Comparison of ENCODE assay signal across 31 cellular contexts in the genomic region with DNA sequence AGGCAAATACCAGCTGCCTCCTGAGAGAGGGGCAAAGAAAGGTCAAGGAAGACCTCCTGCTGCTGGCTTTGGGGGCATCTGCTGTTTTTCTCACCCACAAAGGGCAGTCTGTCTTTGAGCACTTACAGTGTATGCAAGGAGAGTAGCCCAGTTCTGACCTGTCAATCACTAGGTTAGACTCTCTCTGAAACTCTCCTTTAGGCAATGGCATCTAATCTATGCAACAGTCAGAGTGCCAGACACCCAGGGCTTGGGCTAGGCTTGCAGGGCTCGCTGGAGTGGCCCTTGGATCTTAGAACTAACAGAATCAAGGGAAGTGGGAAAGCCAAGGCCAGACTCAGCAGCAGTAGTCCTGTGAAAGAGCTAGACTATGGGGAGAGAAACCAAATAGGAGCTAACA.
A peak's percentile ranks its signal among the peaks of the same experiment; 100 is the strongest.
DNase-seq lines count a peak whose midpoint lies in the region; ATAC-seq and TF ChIP-seq lines count a peak whose summit lies in the region.
"Had no signal": no experiment of that assay in that cellular context is flagged by ENCODE, and none has a peak within 500 bp of the region (broad histone marks: within the 10 kb centered on the region; RNA-seq: fewer than 3 reads in every experiment).

No MANE protein-coding gene starts in this region.

- no peak overlapping the region for H3K9ac ChIP-seq in SK-N-SH

- no peaks in the 10 kb centered on the region for H3F3A ChIP-seq in SK-N-SH (replicated peaks; ENCODE audit: insufficient read depth)

- no peaks in the 10 kb centered on the region for H3K27me3 Mint-ChIP-seq in activated T-helper 17 cell treated with anti-CD3 and anti-CD28 coated beads, Interleukin-2, amount 50 U/mL, for 72 hours
- H3K27me3 Mint-ChIP-seq: activated naive CD8-positive, alpha-beta T cell treated with anti-CD3 and anti-CD28 coated beads for 36 hours; CD8-positive, alpha-beta memory T cell; naive B cell had no signal

- no peak for TF ChIP-seq POLR2A in upper lobe of left lung (IDR thresholded peaks at IDR 0.05)

- H3K36me3 Mint-ChIP-seq in activated T-helper 17 cell treated with anti-CD3 and anti-CD28 coated beads, Interleukin-2, amount 50 U/mL, for 72 hours (ENCODE audit: low read depth): no peaks in the 10 kb centered on the region
- H3K36me3 Mint-ChIP-seq: activated naive CD8-positive, alpha-beta T cell treated with anti-CD3 and anti-CD28 coated beads for 36 hours; CD8-positive, alpha-beta memory T cell; mesothelial cell of epicardium; naive B cell had no signal

- no peak overlapping the region for H3K4me3 ChIP-seq in SK-N-SH (ENCODE audit: low read depth in 2 of 2, low read length in 1 of 2)
- no peak overlapping the region for H3K4me3 ChIP-seq in left lung
- no peak overlapping the region for H3K4me3 ChIP-seq in upper lobe of left lung
- H3K4me3 ChIP-seq: esophagus squamous epithelium, hepatocyte, left ventricle myocardium inferior, SJSA1, stomach, tibial artery had no signal

- in situ Hi-C loops in SK-MEL-5 (cut with HindIII; ENCODE audit: low pct_unique_long_range_greater_than_20kb, low sequenced_read_pairs): no loop called here

- intact Hi-C loops in left lung (cut with DNase I): no loop called here

- H4K20me1 ChIP-seq in SK-N-SH (ENCODE audit: insufficient read depth): no peaks in the 10 kb centered on the region

- TF ChIP-seq EP300 in SK-N-SH (IDR thresholded peaks at IDR 0.05; ENCODE audit: borderline replicate concordance in 1 of 2, low read depth in 1 of 2, low read length in 1 of 2) (no peak), upper lobe of left lung (IDR thresholded peaks at IDR 0.05) (no peak)

- H3K36me3 ChIP-seq in SK-N-SH (replicated peaks in 1 of 2; ENCODE audit: control insufficient read depth in 1 of 2, insufficient read depth in 2 of 2, low read length in 1 of 2) (no peaks in the 10 kb centered on the region), left lung (no peaks in the 10 kb centered on the region), upper lobe of left lung (no peaks in the 10 kb centered on the region)
- H3K36me3 ChIP-seq: esophagus squamous epithelium, left ventricle myocardium inferior, SJSA1, stomach, tibial artery, WERI-Rb-1 had no signal

- no peaks in the 10 kb centered on the region for H3K4me1 Mint-ChIP-seq in activated T-helper 17 cell treated with anti-CD3 and anti-CD28 coated beads, Interleukin-2, amount 50 U/mL, for 72 hours
- H3K4me1 Mint-ChIP-seq: activated naive CD8-positive, alpha-beta T cell treated with anti-CD3 and anti-CD28 coated beads for 36 hours; CD8-positive, alpha-beta memory T cell; naive B cell had no signal

- DNase-seq in SK-N-SH (no peak), SK-MEL-5 (ENCODE audit: low read depth, low spot score) (peak; percentile 62), left lung (no peak), upper lobe of left lung (no peak), GM19238 (ENCODE audit: insufficient read length, low spot score) (no peak), AG08396 (ENCODE audit: low spot score) (no peak)
- DNase-seq: activated CD8-positive, alpha-beta memory T cell treated with anti-CD3 and anti-CD28 coated beads, Interleukin-2, amount 50 U/mL, for 48 hours; activated naive CD8-positive, alpha-beta T cell treated with anti-CD3 and anti-CD28 coated beads for 36 hours; aorta; CD8-positive, alpha-beta memory T cell; cortex of kidney; DMS53; esophagus squamous epithelium; GDM1; H9; left ventricle myocardium inferior; naive B cell; NCI-H1092; NCI-H1694 treated with DMSO at 0.1 percent for 48 hours; NCI-H510A treated with DMSO at 0.1 percent for 48 hours; small intestine; stimulated activated CD8-positive, alpha-beta memory T cell treated with anti-CD3 and anti-CD28 coated beads, Interleukin-4, amount 100 ng/mL, for 48 hours; stomach; T-helper 2 cell; tibial artery; WERI-Rb-1 had no signal

- no peak overlapping the region for H3K4me2 ChIP-seq in SK-N-SH
- H3K4me2 ChIP-seq: hepatocyte had no signal

- H3K9me2 ChIP-seq in SK-N-SH: no peaks in the 10 kb centered on the region

- H3K27ac ChIP-seq in SK-N-SH (ENCODE audit: low read depth in 2 of 2, low read length in 1 of 2) (no peak overlapping the region), left lung (no peak overlapping the region), upper lobe of left lung (no peak overlapping the region)
- H3K27ac ChIP-seq: esophagus squamous epithelium, hepatocyte, left ventricle myocardium inferior, SJSA1, stomach, tibial artery, WERI-Rb-1 had no signal

- H3K9me3 Mint-ChIP-seq in activated T-helper 17 cell treated with anti-CD3 and anti-CD28 coated beads, Interleukin-2, amount 50 U/mL, for 72 hours: peaks cover 5% of the 10 kb centered on the region
- H3K9me3 Mint-ChIP-seq: activated naive CD8-positive, alpha-beta T cell treated with anti-CD3 and anti-CD28 coated beads for 36 hours; H9; mesothelial cell of epicardium had no signal

- no peak overlapping the region for H2AFZ ChIP-seq in SK-N-SH (ENCODE audit: low read depth)
- H2AFZ ChIP-seq: hepatocyte had no signal

- H3K79me2 ChIP-seq in SK-N-SH (ENCODE audit: insufficient read depth): no peaks in the 10 kb centered on the region
- H3K79me2 ChIP-seq: hepatocyte had no signal

- WGBS in SK-N-SH (ENCODE audit: low lambda C conversion rate): 7% methylated on average over 1 of the region's 1 CpG
- WGBS in upper lobe of left lung, 2 donors: 8 to 17% methylated on average over 1 of the region's 1 CpG

- H3K4me1 ChIP-seq in SK-N-SH (ENCODE audit: control insufficient read depth in 1 of 2, insufficient read depth in 2 of 2, low read depth in 1 of 2, low read length in 1 of 2) (peaks cover 0 to 21% of the 10 kb centered on the region in 2 experiments; a peak in 2 of 4 replicates), left lung (no peaks in the 10 kb centered on the region), upper lobe of left lung (no peaks in the 10 kb centered on the region)
- H3K4me1 ChIP-seq: esophagus squamous epithelium, left ventricle myocardium inferior, SJSA1, tibial artery had no signal

- TF ChIP-seq CTCF in SK-N-SH (IDR thresholded peaks at IDR 0.05): no peak
- no peak for TF ChIP-seq CTCF in left lung (IDR thresholded peaks at IDR 0.05)
- TF ChIP-seq CTCF in upper lobe of left lung (IDR thresholded peaks at IDR 0.05): no peak

- no peak for TF ChIP-seq RAD21 in SK-N-SH (IDR thresholded peaks at IDR 0.05; ENCODE audit: low read length)

- no peaks in the 10 kb centered on the region for H3K27me3 ChIP-seq in SK-N-SH (ENCODE audit: insufficient read depth)
- no peaks in the 10 kb centered on the region for H3K27me3 ChIP-seq in left lung
- no peaks in the 10 kb centered on the region for H3K27me3 ChIP-seq in upper lobe of left lung
- H3K27me3 ChIP-seq: esophagus squamous epithelium, hepatocyte, SJSA1, stomach, tibial artery had no signal

- no peak overlapping the region for H3K27ac Mint-ChIP-seq in activated T-helper 17 cell treated with anti-CD3 and anti-CD28 coated beads, Interleukin-2, amount 50 U/mL, for 72 hours
- H3K27ac Mint-ChIP-seq: activated naive CD8-positive, alpha-beta T cell treated with anti-CD3 and anti-CD28 coated beads for 36 hours; CD8-positive, alpha-beta memory T cell; mesothelial cell of epicardium; naive B cell had no signal

- ATAC-seq in SK-N-SH treated with all-trans-retinoic acid at 6 μM for 48 hours: no peak
- ATAC-seq in left lung: peak; percentile 83
- peak; percentile 12 to 65 for ATAC-seq in upper lobe of left lung (ENCODE audit: low FRiP score in 2 of 2)
- ATAC-seq in activated T-helper 17 cell treated with anti-CD3 and anti-CD28 coated beads, Interleukin-2, amount 50 U/mL, for 72 hours (replicated peaks): no peak

- CTCF ChIA-PET in SK-N-SH (lab: Yijun Ruan, JAX): no interaction called here

- POLR2A ChIA-PET in SK-N-SH (lab: Yijun Ruan, JAX): no interaction called here

- no peaks in the 10 kb centered on the region for H3K9me3 ChIP-seq in SK-N-SH
- no peaks in the 10 kb centered on the region for H3K9me3 ChIP-seq in left lung
- no peaks in the 10 kb centered on the region for H3K9me3 ChIP-seq in upper lobe of left lung
- H3K9me3 ChIP-seq: esophagus squamous epithelium, left ventricle myocardium inferior, stomach, tibial artery had no signal

- no peak overlapping the region for H3K4me3 Mint-ChIP-seq in activated T-helper 17 cell treated with anti-CD3 and anti-CD28 coated beads, Interleukin-2, amount 50 U/mL, for 72 hours
- H3K4me3 Mint-ChIP-seq: activated naive CD8-positive, alpha-beta T cell treated with anti-CD3 and anti-CD28 coated beads for 36 hours; CD8-positive, alpha-beta memory T cell; H9; mesothelial cell of epicardium; naive B cell had no signal

TF ChIP-seq in SK-N-SH treated with all-trans-retinoic acid at 6 μM for 48 hours, 23 proteins besides CTCF, POLR2A, EP300 and RAD21:
- TF ChIP-seq ISL1 (CRISPR knock-in tag; IDR thresholded peaks at IDR 0.05) (0 out of 2 replicates have a peak, but pooled peaks have one; percentile 4), ZNF70 (CRISPR knock-in tag; IDR thresholded peaks at IDR 0.05) (no peak)
TF ChIP-seq in SK-N-SH treated with all-trans-retinoic acid at 6 μM for 48 hours: peak in this region for 1.

TF ChIP-seq in SK-N-SH, 30 proteins besides CTCF, POLR2A, EP300 and RAD21:
- TF ChIP-seq, protein P1, sequence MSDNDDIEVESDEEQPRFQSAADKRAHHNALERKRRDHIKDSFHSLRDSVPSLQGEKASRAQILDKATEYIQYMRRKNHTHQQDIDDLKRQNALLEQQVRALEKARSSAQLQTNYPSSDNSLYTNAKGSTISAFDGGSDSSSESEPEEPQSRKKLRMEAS (IDR thresholded peaks at IDR 0.05; ENCODE audit: low read depth): no peak
- TF ChIP-seq SIN3A (IDR thresholded peaks at IDR 0.05; ENCODE audit: borderline replicate concordance, low read depth, low read length): no peak
- no peak for TF ChIP-seq FOSL2 (IDR thresholded peaks at IDR 0.05; ENCODE audit: borderline replicate concordance, low read depth)
- TF ChIP-seq, protein P2, sequence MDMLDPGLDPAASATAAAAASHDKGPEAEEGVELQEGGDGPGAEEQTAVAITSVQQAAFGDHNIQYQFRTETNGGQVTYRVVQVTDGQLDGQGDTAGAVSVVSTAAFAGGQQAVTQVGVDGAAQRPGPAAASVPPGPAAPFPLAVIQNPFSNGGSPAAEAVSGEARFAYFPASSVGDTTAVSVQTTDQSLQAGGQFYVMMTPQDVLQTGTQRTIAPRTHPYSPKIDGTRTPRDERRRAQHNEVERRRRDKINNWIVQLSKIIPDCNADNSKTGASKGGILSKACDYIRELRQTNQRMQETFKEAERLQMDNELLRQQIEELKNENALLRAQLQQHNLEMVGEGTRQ (IDR thresholded peaks at IDR 0.05; ENCODE audit: borderline replicate concordance, low read depth, low read length): no peak
- TF ChIP-seq, protein P3, sequence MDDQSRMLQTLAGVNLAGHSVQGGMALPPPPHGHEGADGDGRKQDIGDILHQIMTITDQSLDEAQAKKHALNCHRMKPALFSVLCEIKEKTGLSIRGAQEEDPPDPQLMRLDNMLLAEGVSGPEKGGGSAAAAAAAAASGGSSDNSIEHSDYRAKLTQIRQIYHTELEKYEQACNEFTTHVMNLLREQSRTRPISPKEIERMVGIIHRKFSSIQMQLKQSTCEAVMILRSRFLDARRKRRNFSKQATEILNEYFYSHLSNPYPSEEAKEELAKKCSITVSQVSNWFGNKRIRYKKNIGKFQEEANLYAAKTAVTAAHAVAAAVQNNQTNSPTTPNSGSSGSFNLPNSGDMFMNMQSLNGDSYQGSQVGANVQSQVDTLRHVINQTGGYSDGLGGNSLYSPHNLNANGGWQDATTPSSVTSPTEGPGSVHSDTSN (IDR thresholded peaks at IDR 0.05): no peak
- TF ChIP-seq TCF12 (IDR thresholded peaks at IDR 0.05): no peak
TF ChIP-seq in SK-N-SH: peak in this region for 0.

Comparison
In these comparisons a context has a peak if more than half of its experiments do, and no peak if none do; other contexts are left out.
1. ATAC-seq: peak in left lung (single experiment) and upper lobe of left lung (2 of 2); none in SK-N-SH treated with all-trans-retinoic acid at 6 μM for 48 hours (single experiment) and activated T-helper 17 cell treated with anti-CD3 and anti-CD28 coated beads, Interleukin-2, amount 50 U/mL, for 72 hours (single experiment).